Comparison of ENCODE assay signal across 1 cellular context in the genomic region with DNA sequence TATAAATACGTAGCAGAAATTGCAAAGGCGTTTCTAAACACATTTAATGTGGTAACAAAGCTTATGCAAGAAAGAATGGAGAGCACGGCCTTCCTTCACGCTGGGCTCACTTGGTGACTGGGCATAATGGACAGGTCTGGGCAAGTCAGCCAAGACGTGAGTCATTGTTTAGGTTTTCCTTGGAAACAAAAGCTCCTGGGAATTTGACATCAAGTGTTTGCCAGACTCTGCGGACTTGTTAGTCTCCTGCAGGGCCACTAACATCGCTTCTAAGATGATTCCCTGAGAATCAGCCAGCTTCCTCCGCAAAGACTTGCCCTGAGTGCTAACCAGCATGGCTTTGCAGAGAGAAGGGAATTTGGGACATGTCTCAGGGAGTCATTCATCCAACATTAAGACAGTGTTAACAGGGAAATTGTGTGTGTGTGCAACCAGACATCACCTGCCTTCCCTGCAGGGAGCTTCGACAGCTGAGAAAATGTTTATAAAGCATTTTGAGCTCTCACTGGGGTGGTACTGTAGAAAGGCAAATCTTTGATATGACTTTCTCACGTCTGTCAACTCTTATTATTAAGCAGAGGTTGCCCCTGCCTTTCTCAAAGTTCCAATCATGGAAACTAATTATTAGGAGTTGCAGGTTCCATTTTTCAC.
A peak's percentile ranks its signal among the peaks of the same experiment; 100 is the strongest.
TF ChIP-seq lines count a peak whose summit lies in the region.

No MANE protein-coding gene starts in this region.

TF ChIP-seq in HEK293, 187 proteins besides CTCF, POLR2A, EP300 and RAD21 (continued from another document):
- TF ChIP-seq MYNN (tag by site-specific recombination; IDR thresholded peaks at IDR 0.05; ENCODE audit: borderline replicate concordance): no peak
- TF ChIP-seq IKZF3 (tag by site-specific recombination; IDR thresholded peaks at IDR 0.05): peak; percentile 59; the same call in 1 of the 2 replicates
- no peak for TF ChIP-seq ZNF248 (tag by site-specific recombination; IDR thresholded peaks at IDR 0.05)
TF ChIP-seq in HEK293: peak in this region for 41.
